ENCODE assay signal across 18 cellular contexts in genomic region chr7:42611961-42612360, GRCh38.
"Had no signal": no experiment of that assay in that cellular context is flagged by ENCODE, and none has a peak within 500 bp of the region (broad histone marks: within the 10 kb centered on the region; RNA-seq: fewer than 3 reads in every experiment).

No MANE protein-coding gene starts in this region.

- H3K27ac ChIP-seq: ascending aorta, esophagus squamous epithelium, foreskin keratinocyte, heart right ventricle, ovary, thyroid gland had no signal

- H3K4me1 Mint-ChIP-seq: activated CD4-positive, alpha-beta T cell treated with anti-CD3 and anti-CD28 coated beads for 36 hours; activated naive CD8-positive, alpha-beta T cell treated with anti-CD3 and anti-CD28 coated beads for 36 hours; memory B cell; T-cell had no signal

- ATAC-seq: activated CD4-positive, alpha-beta T cell treated with anti-CD3 and anti-CD28 coated beads for 36 hours; activated CD8-positive, alpha-beta T cell treated with anti-CD3 and anti-CD28 coated beads for 36 hours; activated T-cell treated with anti-CD3 and anti-CD28 coated beads, Interleukin-2, amount 50 U/mL, for 72 hours; foreskin keratinocyte; heart right ventricle; left lobe of liver; T-cell had no signal

- DNase-seq: activated CD4-positive, alpha-beta T cell treated with anti-CD3 and anti-CD28 coated beads for 36 hours; activated CD8-positive, alpha-beta memory T cell treated with anti-CD3 and anti-CD28 coated beads, Interleukin-2, amount 50 U/mL, for 4 hours; activated CD8-positive, alpha-beta T cell treated with anti-CD3 and anti-CD28 coated beads for 36 hours; activated gamma-delta T cell treated with Interleukin-2 at 50 U/mL for 16 hours; activated naive CD8-positive, alpha-beta T cell treated with anti-CD3 and anti-CD28 coated beads for 36 hours; activated T-cell treated with anti-CD3 and anti-CD28 coated beads, Interleukin-2, amount 50 U/mL, for 72 hours; esophagus squamous epithelium; foreskin keratinocyte; heart right ventricle; islet precursor cell; ovary; T-cell; T1000; thyroid gland had no signal

- H3K27ac Mint-ChIP-seq: activated CD4-positive, alpha-beta T cell treated with anti-CD3 and anti-CD28 coated beads for 36 hours; activated CD8-positive, alpha-beta T cell treated with anti-CD3 and anti-CD28 coated beads for 36 hours; activated naive CD8-positive, alpha-beta T cell treated with anti-CD3 and anti-CD28 coated beads for 36 hours; activated T-cell treated with anti-CD3 and anti-CD28 coated beads, Interleukin-2, amount 50 U/mL, for 72 hours; memory B cell; T-cell had no signal

- H3K27me3 Mint-ChIP-seq: activated CD8-positive, alpha-beta T cell treated with anti-CD3 and anti-CD28 coated beads for 36 hours had no signal

- H3K9me3 ChIP-seq: ascending aorta, esophagus squamous epithelium, heart right ventricle, ovary, thyroid gland had no signal

- H3K36me3 ChIP-seq: ascending aorta, esophagus squamous epithelium, heart right ventricle, ovary, thyroid gland had no signal

- H3K4me1 ChIP-seq: foreskin keratinocyte, thyroid gland had no signal

- H3K27me3 ChIP-seq: ascending aorta, esophagus squamous epithelium, ovary, thyroid gland had no signal

- H3K36me3 Mint-ChIP-seq: activated naive CD8-positive, alpha-beta T cell treated with anti-CD3 and anti-CD28 coated beads for 36 hours; memory B cell; T-cell had no signal

- H3K4me3 ChIP-seq: ascending aorta, esophagus squamous epithelium, heart right ventricle, ovary, thyroid gland had no signal

- H3K9me3 Mint-ChIP-seq: activated CD8-positive, alpha-beta T cell treated with anti-CD3 and anti-CD28 coated beads for 36 hours; activated naive CD8-positive, alpha-beta T cell treated with anti-CD3 and anti-CD28 coated beads for 36 hours; memory B cell; neural crest cell had no signal

- H3K4me3 Mint-ChIP-seq: activated CD4-positive, alpha-beta T cell treated with anti-CD3 and anti-CD28 coated beads for 36 hours; activated CD8-positive, alpha-beta T cell treated with anti-CD3 and anti-CD28 coated beads for 36 hours; activated naive CD8-positive, alpha-beta T cell treated with anti-CD3 and anti-CD28 coated beads for 36 hours; activated T-cell treated with anti-CD3 and anti-CD28 coated beads, Interleukin-2, amount 50 U/mL, for 72 hours; memory B cell; neural crest cell; T-cell had no signal
